Comparison of ENCODE assay signal across 11 cellular contexts in the genomic region with DNA sequence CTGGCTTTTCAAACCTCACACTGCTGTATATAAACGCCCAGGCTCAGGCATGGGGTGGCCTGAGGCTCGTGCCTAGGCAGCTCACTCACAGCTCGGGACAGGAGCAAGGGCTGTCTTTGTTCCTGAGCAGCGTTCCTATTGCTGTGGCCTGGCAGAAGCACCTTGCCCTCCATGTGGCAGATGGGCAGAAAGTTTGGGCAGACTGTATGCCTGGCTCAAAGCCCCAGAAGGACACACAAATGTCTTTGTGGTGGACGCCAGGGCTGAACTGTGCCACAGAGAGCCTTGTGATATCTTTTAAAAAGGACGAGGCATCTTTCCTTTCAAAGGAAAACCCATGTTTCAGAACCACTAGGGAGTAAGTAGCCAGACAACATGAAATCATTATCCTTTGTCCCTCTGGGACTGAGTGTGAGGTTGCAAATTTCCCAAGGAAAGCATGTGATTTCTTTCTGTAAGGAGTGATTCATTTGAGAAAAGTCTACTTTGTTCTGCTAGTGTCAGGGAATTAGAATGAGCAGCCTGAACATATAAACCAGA. TPM values are rescaled to one million over a fixed set of nuclear protein-coding genes. Genes with fewer than 3 reads are reported as not detected.
DNase-seq lines count a peak whose midpoint lies in the region; ATAC-seq and TF ChIP-seq lines count a peak whose summit lies in the region.
"Had no signal": no experiment of that assay in that cellular context is flagged by ENCODE, and none has a peak within 500 bp of the region (broad histone marks: within the 10 kb centered on the region; RNA-seq: fewer than 3 reads in every experiment).

No MANE protein-coding gene starts in this region.

- ATAC-seq in body of pancreas (peak; percentile 12), heart left ventricle (peak; percentile 51 to 87 (median 77)), sciatic nerve (peak; percentile 91), left lobe of liver (no peak)

- H3K4me1 Mint-ChIP-seq in activated naive CD4-positive, alpha-beta T cell treated with anti-CD3 and anti-CD28 coated beads, Interleukin-2, amount 10 ng/mL, durations not matched to agents 7 days and 5 days: no peaks in the 10 kb centered on the region
- no peaks in the 10 kb centered on the region for H3K4me1 Mint-ChIP-seq in activated CD4-positive, alpha-beta memory T cell treated with anti-CD3 and anti-CD28 coated beads for 36 hours (ENCODE audit: low read depth)

- no peaks in the 10 kb centered on the region for H3K36me3 ChIP-seq in body of pancreas (replicated peaks in 1 of 2; ENCODE audit: insufficient read depth in 1 of 2, low read depth in 2 of 2)
- no peaks in the 10 kb centered on the region for H3K36me3 ChIP-seq in heart left ventricle

- no peaks in the 10 kb centered on the region for H3K4me1 ChIP-seq in body of pancreas
- peaks cover 0 to 13% (median 0%) of the 10 kb centered on the region in 12 donors for H3K4me1 ChIP-seq in heart left ventricle

- WGBS in body of pancreas, 2 donors: 56 to 72% methylated on average over 6 of the region's 6 CpGs
- WGBS in heart left ventricle, 4 donors: 56 to 74% (median 58%) methylated on average over 3 to 6 of the region's 6 CpGs

- H3K27me3 Mint-ChIP-seq in activated naive CD4-positive, alpha-beta T cell treated with anti-CD3 and anti-CD28 coated beads, Interleukin-2, amount 10 ng/mL, durations not matched to agents 7 days and 5 days: peaks cover 7% of the 10 kb centered on the region
- peaks cover 9% of the 10 kb centered on the region for H3K27me3 Mint-ChIP-seq in activated CD4-positive, alpha-beta memory T cell treated with anti-CD3 and anti-CD28 coated beads for 36 hours

- no peak for TF ChIP-seq POLR2A in body of pancreas (IDR thresholded peaks at IDR 0.05)
- no peak for TF ChIP-seq POLR2A in heart left ventricle (IDR thresholded peaks at IDR 0.05)

- DNase-seq in EL (peak; percentile 26), body of pancreas (no peak), heart left ventricle (no peak), sciatic nerve (ENCODE audit: low spot score) (no peak), left lobe of liver (ENCODE audit: low spot score) (no peak), GF-D8 (lab: John Stamatoyannopoulos, UW) (no peak)
- no peak for DNase-seq in activated naive CD4-positive, alpha-beta T cell treated with anti-CD3 and anti-CD28 coated beads, Interleukin-2, amount 10 ng/mL, durations not matched to agents 7 days and 5 days
- no peak for DNase-seq in activated CD4-positive, alpha-beta memory T cell treated with anti-CD3 and anti-CD28 coated beads for 36 hours
- DNase-seq: NCI-H1092; SHP77; stimulated activated naive CD4-positive, alpha-beta T cell had no signal

- no peaks in the 10 kb centered on the region for H3K36me3 Mint-ChIP-seq in activated naive CD4-positive, alpha-beta T cell treated with anti-CD3 and anti-CD28 coated beads, Interleukin-2, amount 10 ng/mL, durations not matched to agents 7 days and 5 days
- no peaks in the 10 kb centered on the region for H3K36me3 Mint-ChIP-seq in activated CD4-positive, alpha-beta memory T cell treated with anti-CD3 and anti-CD28 coated beads for 36 hours

- H3K9me3 Mint-ChIP-seq in activated naive CD4-positive, alpha-beta T cell treated with anti-CD3 and anti-CD28 coated beads, Interleukin-2, amount 10 ng/mL, durations not matched to agents 7 days and 5 days: no peaks in the 10 kb centered on the region
- no peaks in the 10 kb centered on the region for H3K9me3 Mint-ChIP-seq in activated CD4-positive, alpha-beta memory T cell treated with anti-CD3 and anti-CD28 coated beads for 36 hours

- H3K27ac Mint-ChIP-seq in activated naive CD4-positive, alpha-beta T cell treated with anti-CD3 and anti-CD28 coated beads, Interleukin-2, amount 10 ng/mL, durations not matched to agents 7 days and 5 days: no peak overlapping the region
- H3K27ac Mint-ChIP-seq in activated CD4-positive, alpha-beta memory T cell treated with anti-CD3 and anti-CD28 coated beads for 36 hours: no peak overlapping the region

- CTCF ChIA-PET in activated naive CD4-positive, alpha-beta T cell treated with anti-CD3 and anti-CD28 coated beads, Interleukin-2, amount 10 ng/mL, durations not matched to agents 7 days and 5 days (lab: Charles Lee): no interaction called here
- CTCF ChIA-PET in activated CD4-positive, alpha-beta memory T cell treated with anti-CD3 and anti-CD28 coated beads for 36 hours (lab: Charles Lee): no interaction called here

- TF ChIP-seq CTCF in body of pancreas (IDR thresholded peaks at IDR 0.05) (no peak), heart left ventricle (IDR thresholded peaks at IDR 0.05) (no peak)

- intact Hi-C loops in body of pancreas (cut with DNase I): no loop called here
- intact Hi-C loops in heart left ventricle (cut with DNase I): no loop called here
- intact Hi-C loops in sciatic nerve (cut with DNase I): loop anchor here (5.0 kb wide), 1 partner anchor 1576 kb away; no protein-coding TSS in a partner anchor
- intact Hi-C loops in activated CD4-positive, alpha-beta memory T cell treated with anti-CD3 and anti-CD28 coated beads for 36 hours (cut with micrococcal nuclease): no loop called here

- no peak overlapping the region for H3K4me3 Mint-ChIP-seq in activated naive CD4-positive, alpha-beta T cell treated with anti-CD3 and anti-CD28 coated beads, Interleukin-2, amount 10 ng/mL, durations not matched to agents 7 days and 5 days
- no peak overlapping the region for H3K4me3 Mint-ChIP-seq in activated CD4-positive, alpha-beta memory T cell treated with anti-CD3 and anti-CD28 coated beads for 36 hours

- H3K27me3 ChIP-seq in body of pancreas (no peaks in the 10 kb centered on the region), heart left ventricle (no peaks in the 10 kb centered on the region)

- no peak overlapping the region for H3K4me3 ChIP-seq in body of pancreas
- H3K4me3 ChIP-seq in heart left ventricle: no peak overlapping the region

- no peaks in the 10 kb centered on the region for H3K9me3 ChIP-seq in body of pancreas
- peaks cover 0 to 6% (median 0%) of the 10 kb centered on the region in 12 donors for H3K9me3 ChIP-seq in heart left ventricle

- POLR2A ChIA-PET in activated CD4-positive, alpha-beta memory T cell treated with anti-CD3 and anti-CD28 coated beads for 36 hours (lab: Charles Lee): no interaction called here

- H3K27ac ChIP-seq in body of pancreas (no peak overlapping the region), heart left ventricle (peak overlapping the region in 5 of 12 donors; percentile 5 to 74 (median 57))

RNA-seq across cellular contexts. Expression of a gene that starts 29.3 kb away (rescaled TPM):
- 10 to 100 TPM; 21.1 to 30.9 TPM for total RNA-seq in body of pancreas
- 10 to 100 TPM; 59.1 to 97.1 (median 65.0) TPM for total RNA-seq in heart left ventricle
- polyA plus RNA-seq in heart left ventricle: 10 to 100 TPM; 43.7 to 78.8 TPM
- 152 TPM for total RNA-seq in sciatic nerve
- 17.5 TPM for total RNA-seq in left lobe of liver
- 10 to 100 TPM; 82.8 to 84.8 TPM for total RNA-seq in activated CD4-positive, alpha-beta memory T cell treated with anti-CD3 and anti-CD28 coated beads for 36 hours
